9 cellular contexts compared by ENCODE assay signal in genomic region chr2:96470636-96471035, GRCh38. TPM values are rescaled to one million over a fixed set of nuclear protein-coding genes. Genes with fewer than 3 reads are reported as not detected.
DNase-seq lines count a peak whose midpoint lies in the region; ATAC-seq and TF ChIP-seq lines count a peak whose summit lies in the region.
"Had no signal": no experiment of that assay in that cellular context is flagged by ENCODE, and none has a peak within 500 bp of the region (broad histone marks: within the 10 kb centered on the region; RNA-seq: fewer than 3 reads in every experiment).

No MANE protein-coding gene starts in this region.

- 8 to 23% (median 14%) methylated on average over 17 to 25 of the region's 25 CpGs for WGBS in spleen, 5 donors

- no peak overlapping the region for H3K4me3 ChIP-seq in CD4-positive, CD25-positive, alpha-beta regulatory T cell (ENCODE audit: low read depth, low read length)
- peak overlapping the region in 1 of 2 experiments; percentile 1; a peak in 2 of 4 replicates for H3K4me3 ChIP-seq in Panc1 (ENCODE audit: low read depth in 2 of 2, low read length in 2 of 2)
- peak overlapping the region; percentile 26 for H3K4me3 ChIP-seq in iPS-15b (ENCODE audit: low read depth, low read length)
- H3K4me3 ChIP-seq in spleen = peak overlapping the region in 4 of 8 donors; percentile 6 to 52 (median 16)
- H3K4me3 ChIP-seq in SJCRH30 = no peak overlapping the region

- POLR2A ChIA-PET in Panc1 (lab: Charles Lee) = no interaction called here

- no peak overlapping the region for H3K9ac ChIP-seq in iPS-15b (ENCODE audit: low read depth, low read length)

- TF ChIP-seq CTCF in Panc1 (IDR thresholded peaks at IDR 0.05) = peak; percentile 82
- TF ChIP-seq CTCF in spleen (IDR thresholded peaks at IDR 0.05 in 8 of 11, conservative IDR thresholded peaks at IDR 0.05 in 3 of 11) = peak in 10 of 11 experiments; percentile 32 to 76 (median 70)

- H3K4me1 Mint-ChIP-seq in CD4-positive, CD25-positive, alpha-beta regulatory T cell = peaks cover 0 to 3% (median under 1%) of the 10 kb centered on the region in 4 donors

- H3K9me3 ChIP-seq in CD4-positive, CD25-positive, alpha-beta regulatory T cell (ENCODE audit: control insufficient read depth in 2 of 2, low read length in 2 of 2) = no peaks in the 10 kb centered on the region
- H3K9me3 ChIP-seq in Panc1 (ENCODE audit: control insufficient read depth, insufficient read depth, low read depth, low read length) (no peaks in the 10 kb centered on the region), iPS-15b (ENCODE audit: control insufficient read depth, insufficient read depth, low read length) (no peaks in the 10 kb centered on the region), spleen (no peaks in the 10 kb centered on the region), SJCRH30 (replicated peaks) (no peaks in the 10 kb centered on the region)

- intact Hi-C loops in Panc1 (cut with micrococcal nuclease; ENCODE audit: unreplicated experiment) = loop anchor here (2.0 kb wide), 1 partner anchor 38 kb away; no protein-coding TSS in a partner anchor
- intact Hi-C loops in spleen (cut with DNase I; ENCODE audit: low total_unique reads) = no loop called here

- in situ Hi-C loops in Panc1 (cut with HindIII; ENCODE audit: low pct_unique_long_range_greater_than_20kb, low sequenced_read_pairs) = no loop called here

- peak; percentile 57 to 63 for ATAC-seq in CD4-positive, CD25-positive, alpha-beta regulatory T cell (ENCODE audit: low read depth in 2 of 2)
- peak; percentile 94 for ATAC-seq in Panc1

- H3K4me3 Mint-ChIP-seq in CD4-positive, CD25-positive, alpha-beta regulatory T cell = no peak overlapping the region

- CTCF ChIA-PET in Panc1 (lab: Charles Lee) = no interaction called here

- H3K36me3 Mint-ChIP-seq in CD4-positive, CD25-positive, alpha-beta regulatory T cell = no peaks in the 10 kb centered on the region

- H3K27ac ChIP-seq in CD4-positive, CD25-positive, alpha-beta regulatory T cell (ENCODE audit: insufficient read depth, low read length, poor library complexity, severe bottlenecking) = no peak overlapping the region
- H3K27ac ChIP-seq in Panc1 (ENCODE audit: low read length) = no peak overlapping the region; the same call in 1 of the 2 replicates
- peak overlapping the region in 7 of 8 donors; percentile 16 to 79 (median 66) for H3K27ac ChIP-seq in spleen
- no peak overlapping the region for H3K27ac ChIP-seq in SJCRH30

- no peak overlapping the region for H3K27ac Mint-ChIP-seq in CD4-positive, CD25-positive, alpha-beta regulatory T cell

- peak; percentile 10 to 44 (median 16) for DNase-seq in CD4-positive, CD25-positive, alpha-beta regulatory T cell
- DNase-seq in Panc1 (ENCODE audit: low read depth, low spot score) (no peak), amniotic epithelial cell (ENCODE audit: low read depth) (peak; percentile 6), spleen (peak; percentile 82), NCI-H2227 treated with DMSO at 0.1 percent for 48 hours (lab: John Stamatoyannopoulos, UW) (no peak), SJCRH30 (no peak), NAMALWA (ENCODE audit: low spot score) (no peak)

- peaks cover 11% of the 10 kb centered on the region for H3K27me3 Mint-ChIP-seq in CD4-positive, CD25-positive, alpha-beta regulatory T cell

- peaks cover 6% of the 10 kb centered on the region for H3K4me1 ChIP-seq in CD4-positive, CD25-positive, alpha-beta regulatory T cell (ENCODE audit: control insufficient read depth, insufficient read depth, low read length, poor library complexity, severe bottlenecking)
- H3K4me1 ChIP-seq in Panc1 (ENCODE audit: control insufficient read depth, insufficient read depth, low read length) (no peaks in the 10 kb centered on the region), iPS-15b (ENCODE audit: control insufficient read depth, insufficient read depth, low read length) (no peaks in the 10 kb centered on the region), spleen (peaks cover 0 to 10% (median 10%) of the 10 kb centered on the region in 6 donors), SJCRH30 (no peaks in the 10 kb centered on the region)

- no peak for TF ChIP-seq POLR2A in spleen (IDR thresholded peaks at IDR 0.05)

- H3K9me3 Mint-ChIP-seq in CD4-positive, CD25-positive, alpha-beta regulatory T cell = peaks cover 0 to 1% (median 0%) of the 10 kb centered on the region in 7 donors

- no peaks in the 10 kb centered on the region for H3K27me3 ChIP-seq in CD4-positive, CD25-positive, alpha-beta regulatory T cell (ENCODE audit: control insufficient read depth, insufficient read depth, low read length)
- H3K27me3 ChIP-seq in Panc1 (ENCODE audit: control insufficient read depth, insufficient read depth, low read length) (no peaks in the 10 kb centered on the region), iPS-15b (ENCODE audit: control insufficient read depth, insufficient read depth, low read length) (no peaks in the 10 kb centered on the region), spleen (replicated peaks in 1 of 7) (peaks cover 0 to 12% (median 5%) of the 10 kb centered on the region in 7 donors), SJCRH30 (no peaks in the 10 kb centered on the region; the same call in 1 of the 2 replicates)

- H3K36me3 ChIP-seq in CD4-positive, CD25-positive, alpha-beta regulatory T cell (ENCODE audit: control insufficient read depth, insufficient read depth, low read length) = no peaks in the 10 kb centered on the region
- H3K36me3 ChIP-seq in Panc1 (ENCODE audit: control insufficient read depth, insufficient read depth, low read length) (no peaks in the 10 kb centered on the region), iPS-15b (ENCODE audit: control insufficient read depth, insufficient read depth, low read length) (no peaks in the 10 kb centered on the region), spleen (no peaks in the 10 kb centered on the region), SJCRH30 (no peaks in the 10 kb centered on the region)

- no TSS peak for BruUV-seq in Panc1 (replicated peaks; lab: Mats Ljungman, UMichigan)

RNA-seq across cellular contexts. Expression of gene NEURL3, which starts 34.5 kb away (rescaled TPM):
- total RNA-seq in CD4-positive, CD25-positive, alpha-beta regulatory T cell = not detected
- polyA plus RNA-seq in CD4-positive, CD25-positive, alpha-beta regulatory T cell = under 1 TPM in 1 of 4 donors, not detected in 3; 0.18 TPM
- 1.2 TPM for total RNA-seq in Panc1 (2021; ENCODE audit: unreplicated experiment)
- 1.1 TPM for polyA plus RNA-seq in Panc1 (2012; ENCODE audit: insufficient read length)
- total RNA-seq in spleen = under 1 TPM in 5 of 7 donors, not detected in 2; 0.32 to 0.98 (median 0.49) TPM
- 1 to 10 TPM in 1 of 3 donors, under 1 TPM in 2; 0.35 to 1.2 (median 0.79) TPM for polyA plus RNA-seq in spleen
- 0.10 TPM in 1 of 2 replicates, not detected in the other for total RNA-seq in SJCRH30 (2014; rRNA removed; shearing (Covaris generic))
- total RNA-seq: frontal cortex had no signal

Comparison
In these comparisons a context has a peak if more than half of its experiments do, and no peak if none do; other contexts are left out.
1. DNase-seq: peak in CD4-positive, CD25-positive, alpha-beta regulatory T cell (3 of 3), amniotic epithelial cell (single experiment) and spleen (single experiment); none in Panc1 (single experiment), NCI-H2227 treated with DMSO at 0.1 percent for 48 hours (single experiment), SJCRH30 (0 of 2) and NAMALWA (single experiment).
2. H3K27ac ChIP-seq: peak in spleen (7 of 8); none in CD4-positive, CD25-positive, alpha-beta regulatory T cell (single experiment), Panc1 (single experiment) and SJCRH30 (single experiment).